In the genomic region with DNA sequence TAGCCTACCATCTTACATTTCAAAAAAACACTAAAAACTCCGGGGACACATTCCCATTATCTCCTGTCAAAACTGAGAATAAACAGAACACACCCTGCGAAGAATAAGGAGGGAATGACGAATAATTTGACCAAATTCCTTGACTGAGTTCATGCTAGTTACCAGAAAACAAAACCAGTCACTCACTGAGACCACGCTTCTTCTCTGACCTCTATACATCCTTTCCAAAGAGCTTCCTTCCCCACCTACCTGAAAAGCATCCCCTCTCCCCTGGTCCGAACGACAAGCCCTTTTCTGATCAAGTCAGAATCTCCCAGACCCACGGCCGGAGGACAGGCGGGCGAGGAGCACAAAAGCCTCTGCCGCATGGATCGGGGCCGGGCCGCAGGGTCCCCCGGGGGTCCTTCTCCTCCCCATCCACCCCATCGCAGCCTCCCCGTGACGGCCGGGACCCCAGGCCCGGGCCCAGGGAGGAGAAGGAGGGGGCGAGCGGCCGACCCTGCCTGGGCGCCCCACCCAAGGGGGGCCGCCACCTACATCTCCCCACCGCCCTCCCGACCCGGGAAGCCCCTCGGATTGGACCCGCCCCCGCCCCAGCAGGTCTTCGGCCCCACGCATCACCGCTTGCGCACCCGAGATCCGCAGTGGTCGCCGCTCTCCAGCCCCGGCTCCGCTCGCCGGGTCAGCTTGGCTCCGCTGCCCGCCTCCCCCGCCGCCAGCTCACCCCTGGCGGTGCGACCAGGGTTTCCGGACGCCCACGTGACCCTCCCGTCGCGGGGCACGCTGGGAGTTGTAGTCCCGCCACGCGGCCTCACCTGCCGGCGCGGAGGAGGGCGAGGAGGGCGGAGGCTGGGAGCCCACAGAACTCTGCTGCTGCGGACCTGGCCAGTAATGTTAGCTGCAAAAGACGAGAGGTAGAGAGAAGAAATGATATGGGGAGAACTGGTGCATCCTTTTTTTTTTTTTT, we compare ENCODE assay signal across 1 cellular context.
TF ChIP-seq lines count a peak whose summit lies in the region.

A gene with protein sequence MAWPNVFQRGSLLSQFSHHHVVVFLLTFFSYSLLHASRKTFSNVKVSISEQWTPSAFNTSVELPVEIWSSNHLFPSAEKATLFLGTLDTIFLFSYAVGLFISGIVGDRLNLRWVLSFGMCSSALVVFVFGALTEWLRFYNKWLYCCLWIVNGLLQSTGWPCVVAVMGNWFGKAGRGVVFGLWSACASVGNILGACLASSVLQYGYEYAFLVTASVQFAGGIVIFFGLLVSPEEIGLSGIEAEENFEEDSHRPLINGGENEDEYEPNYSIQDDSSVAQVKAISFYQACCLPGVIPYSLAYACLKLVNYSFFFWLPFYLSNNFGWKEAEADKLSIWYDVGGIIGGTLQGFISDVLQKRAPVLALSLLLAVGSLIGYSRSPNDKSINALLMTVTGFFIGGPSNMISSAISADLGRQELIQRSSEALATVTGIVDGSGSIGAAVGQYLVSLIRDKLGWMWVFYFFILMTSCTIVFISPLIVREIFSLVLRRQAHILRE (minus strand): TSS at position 747 of the 967 bp plus-strand sequence. CDS start 16,004 bp downstream, outside the sequence.

TF ChIP-seq in K562, 482 proteins besides CTCF, POLR2A, EP300 and RAD21 (continued from another document and continues in another):
- TF ChIP-seq ZFP1 (CRISPR knock-in tag; IDR thresholded peaks at IDR 0.05) (no peak), ZNF766 (CRISPR knock-in tag; conservative IDR thresholded peaks at IDR 0.05) (no peak), MTA1 (IDR thresholded peaks at IDR 0.05; ENCODE audit: borderline replicate concordance) (0 out of 2 replicates have a peak, but pooled peaks have one; percentile 12), MTA3 (IDR thresholded peaks at IDR 0.05; ENCODE audit: borderline replicate concordance) (peak; percentile 53; the same call in 1 of the 2 replicates), FOXK2 (conservative IDR thresholded peaks at IDR 0.05 in 1 of 2, IDR thresholded peaks at IDR 0.05 in 1 of 2; ENCODE audit: low read depth in 2 of 2) (peak in 1 of 2 experiments; percentile 54; a peak in 2 of 4 replicates), PTTG1 (tag; IDR thresholded peaks at IDR 0.05; ENCODE audit: low read depth) (no peak), NCOA1 (IDR thresholded peaks at IDR 0.05; ENCODE audit: low read depth) (no peak), NRF1 (conservative IDR thresholded peaks at IDR 0.05 in 1 of 2, IDR thresholded peaks at IDR 0.05 in 1 of 2) (peak; percentile 73 to 77), MIER1 (IDR thresholded peaks at IDR 0.05; ENCODE audit: low read depth) (no peak), TARDBP (IDR thresholded peaks at IDR 0.05) (no peak), CBX1 (IDR thresholded peaks at IDR 0.05; ENCODE audit: low read depth) (no peak; the same call in none of the 2 replicates), KAT8 (IDR thresholded peaks at IDR 0.05; ENCODE audit: low read depth) (no peak), PHB2 (IDR thresholded peaks at IDR 0.05; ENCODE audit: low read depth) (no peak), TFAP4 (CRISPR knock-in tag; IDR thresholded peaks at IDR 0.05; ENCODE audit: borderline replicate concordance) (peak; percentile 94), EZH2 (IDR thresholded peaks at IDR 0.05; ENCODE audit: borderline replicate concordance, low read depth, low read length) (no peak), TAF7 (tag; IDR thresholded peaks at IDR 0.05) (no peak), ZZZ3 (IDR thresholded peaks at IDR 0.05) (no peak), ZFP91 (CRISPR knock-in tag; IDR thresholded peaks at IDR 0.05) (no peak), BHLHE40 (IDR thresholded peaks at IDR 0.05; ENCODE audit: low read length) (peak; percentile 90), RBFOX2 (IDR thresholded peaks at IDR 0.05; ENCODE audit: low read depth, low read length) (peak; percentile 90), SP2 (IDR thresholded peaks at IDR 0.05; ENCODE audit: extremely low read depth, low read depth, low read length, poor library complexity, severe bottlenecking) (no peak), GTF3C2 (IDR thresholded peaks at IDR 0.05; ENCODE audit: borderline replicate concordance, extremely low read depth, insufficient read length) (no peak), ZBTB1 (CRISPR knock-in tag; IDR thresholded peaks at IDR 0.05; ENCODE audit: borderline replicate concordance, low read depth) (peak; percentile 66; the same call in 1 of the 2 replicates), ZNF830 (CRISPR knock-in tag; IDR thresholded peaks at IDR 0.05) (no peak), MYNN (IDR thresholded peaks at IDR 0.05) (peak; percentile 73; the same call in 1 of the 2 replicates), MYNN (CRISPR knock-in tag; IDR thresholded peaks at IDR 0.05) (peak; percentile 65; the same call in 1 of the 2 replicates), ZNF140 (CRISPR knock-in tag; IDR thresholded peaks at IDR 0.05) (no peak), NONO (IDR thresholded peaks at IDR 0.05; ENCODE audit: low read depth in 2 of 2, low read length in 1 of 2) (peak in 1 of 2 experiments; percentile 49; a peak in 2 of 4 replicates), SAFB2 (IDR thresholded peaks at IDR 0.05; ENCODE audit: borderline replicate concordance, low read depth, low read length, severe bottlenecking) (no peak), XRCC5 (IDR thresholded peaks at IDR 0.05; ENCODE audit: low read depth, low read length) (peak; percentile 89; the same call in 1 of the 2 replicates), RBM25 (IDR thresholded peaks at IDR 0.05; ENCODE audit: low read depth, low read length, severe bottlenecking) (peak; percentile 36), KLF16 (IDR thresholded peaks at IDR 0.05) (no peak), CGGBP1 (CRISPR knock-in tag; IDR thresholded peaks at IDR 0.05) (peak; percentile 16), ZNF586 (CRISPR knock-in tag; conservative IDR thresholded peaks at IDR 0.05) (no peak), HDAC6 (IDR thresholded peaks at IDR 0.05; ENCODE audit: low read depth, low read length) (0 out of 2 replicates have a peak, but pooled peaks have one; percentile 66), ZSCAN29 (IDR thresholded peaks at IDR 0.05) (peak; percentile 11; the same call in 1 of the 2 replicates), NFXL1 (CRISPR knock-in tag; IDR thresholded peaks at IDR 0.05) (no peak), CTBP1 (IDR thresholded peaks at IDR 0.05; ENCODE audit: borderline replicate concordance) (peak; percentile 71; the same call in 1 of the 2 replicates), NFATC3 (IDR thresholded peaks at IDR 0.05) (no peak), NCOA6 (IDR thresholded peaks at IDR 0.05) (no peak), ZNF778 (CRISPR knock-in tag; IDR thresholded peaks at IDR 0.05) (no peak), MCM2 (IDR thresholded peaks at IDR 0.05; ENCODE audit: low read depth) (no peak), NR2C2 (CRISPR knock-in tag; IDR thresholded peaks at IDR 0.05) (peak; percentile 90), NR2C2 (tag; IDR thresholded peaks at IDR 0.05) (peak; percentile 92), ZFP36 (IDR thresholded peaks at IDR 0.05; ENCODE audit: low read depth, low read length, partially characterized antibody) (peak; percentile 73), POLR3A (IDR thresholded peaks at IDR 0.05; ENCODE audit: borderline replicate concordance, extremely low read depth, insufficient read depth, insufficient read length) (no peak), BRCA1 (IDR thresholded peaks at IDR 0.05) (no peak), BRCA1 (CRISPR knock-in tag; IDR thresholded peaks at IDR 0.05) (no peak), ZNF79 (CRISPR knock-in tag; IDR thresholded peaks at IDR 0.05; ENCODE audit: low read depth) (no peak), ZNF57 (CRISPR knock-in tag; IDR thresholded peaks at IDR 0.05) (no peak), IRF2 (CRISPR knock-in tag; IDR thresholded peaks at IDR 0.05) (no peak), SIRT6 (IDR thresholded peaks at IDR 0.05; ENCODE audit: low read depth, low read length) (no peak), ELK3 (CRISPR knock-in tag; IDR thresholded peaks at IDR 0.05) (no peak), CCNT2 (IDR thresholded peaks at IDR 0.05; ENCODE audit: borderline replicate concordance, extremely low read depth, insufficient read length, low read depth, low read length) (peak; percentile 93)
- TF ChIP-seq, protein P1, sequence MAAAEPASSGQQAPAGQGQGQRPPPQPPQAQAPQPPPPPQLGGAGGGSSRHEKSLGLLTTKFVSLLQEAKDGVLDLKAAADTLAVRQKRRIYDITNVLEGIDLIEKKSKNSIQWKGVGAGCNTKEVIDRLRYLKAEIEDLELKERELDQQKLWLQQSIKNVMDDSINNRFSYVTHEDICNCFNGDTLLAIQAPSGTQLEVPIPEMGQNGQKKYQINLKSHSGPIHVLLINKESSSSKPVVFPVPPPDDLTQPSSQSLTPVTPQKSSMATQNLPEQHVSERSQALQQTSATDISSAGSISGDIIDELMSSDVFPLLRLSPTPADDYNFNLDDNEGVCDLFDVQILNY (CRISPR knock-in tag; IDR thresholded peaks at IDR 0.05) = no peak
- TF ChIP-seq, protein P2, sequence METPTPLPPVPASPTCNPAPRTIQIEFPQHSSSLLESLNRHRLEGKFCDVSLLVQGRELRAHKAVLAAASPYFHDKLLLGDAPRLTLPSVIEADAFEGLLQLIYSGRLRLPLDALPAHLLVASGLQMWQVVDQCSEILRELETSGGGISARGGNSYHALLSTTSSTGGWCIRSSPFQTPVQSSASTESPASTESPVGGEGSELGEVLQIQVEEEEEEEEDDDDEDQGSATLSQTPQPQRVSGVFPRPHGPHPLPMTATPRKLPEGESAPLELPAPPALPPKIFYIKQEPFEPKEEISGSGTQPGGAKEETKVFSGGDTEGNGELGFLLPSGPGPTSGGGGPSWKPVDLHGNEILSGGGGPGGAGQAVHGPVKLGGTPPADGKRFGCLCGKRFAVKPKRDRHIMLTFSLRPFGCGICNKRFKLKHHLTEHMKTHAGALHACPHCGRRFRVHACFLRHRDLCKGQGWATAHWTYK (CRISPR knock-in tag; IDR thresholded peaks at IDR 0.05) = peak; percentile 45; the same call in 1 of the 2 replicates
- TF ChIP-seq, protein P3, sequence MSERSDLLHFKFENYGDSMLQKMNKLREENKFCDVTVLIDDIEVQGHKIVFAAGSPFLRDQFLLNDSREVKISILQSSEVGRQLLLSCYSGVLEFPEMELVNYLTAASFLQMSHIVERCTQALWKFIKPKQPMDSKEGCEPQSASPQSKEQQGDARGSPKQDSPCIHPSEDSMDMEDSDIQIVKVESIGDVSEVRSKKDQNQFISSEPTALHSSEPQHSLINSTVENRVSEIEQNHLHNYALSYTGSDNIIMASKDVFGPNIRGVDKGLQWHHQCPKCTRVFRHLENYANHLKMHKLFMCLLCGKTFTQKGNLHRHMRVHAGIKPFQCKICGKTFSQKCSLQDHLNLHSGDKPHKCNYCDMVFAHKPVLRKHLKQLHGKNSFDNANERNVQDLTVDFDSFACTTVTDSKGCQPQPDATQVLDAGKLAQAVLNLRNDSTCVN (CRISPR knock-in tag; IDR thresholded peaks at IDR 0.05) = peak; percentile 54; the same call in 1 of the 2 replicates
- TF ChIP-seq, protein P4, sequence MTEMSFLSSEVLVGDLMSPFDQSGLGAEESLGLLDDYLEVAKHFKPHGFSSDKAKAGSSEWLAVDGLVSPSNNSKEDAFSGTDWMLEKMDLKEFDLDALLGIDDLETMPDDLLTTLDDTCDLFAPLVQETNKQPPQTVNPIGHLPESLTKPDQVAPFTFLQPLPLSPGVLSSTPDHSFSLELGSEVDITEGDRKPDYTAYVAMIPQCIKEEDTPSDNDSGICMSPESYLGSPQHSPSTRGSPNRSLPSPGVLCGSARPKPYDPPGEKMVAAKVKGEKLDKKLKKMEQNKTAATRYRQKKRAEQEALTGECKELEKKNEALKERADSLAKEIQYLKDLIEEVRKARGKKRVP (CRISPR knock-in tag; IDR thresholded peaks at IDR 0.05) = no peak; the same call in 1 of the 2 replicates
